ENCODE assay signal across 14 cellular contexts in genomic region chr1:183869230-183869629, GRCh38.
DNase-seq lines count a peak whose midpoint lies in the region; ATAC-seq and TF ChIP-seq lines count a peak whose summit lies in the region.
"Had no signal": no experiment of that assay in that cellular context is flagged by ENCODE, and none has a peak within 500 bp of the region (broad histone marks: within the 10 kb centered on the region; RNA-seq: fewer than 3 reads in every experiment).

No MANE protein-coding gene starts in this region.

- no peak for ATAC-seq in GM18858 (IDR thresholded peaks at IDR 0.05; ENCODE audit: unreplicated experiment)

- peaks cover 0 to 43% (median 0%) of the 10 kb centered on the region in 11 experiments; a peak in 3 of 22 replicates for H4K20me1 ChIP-seq in BLaER1 treated with 17β-estradiol and CSF1 and Interleukin-3, amounts not matched to agents 10 nM and 100 nM

- WGBS in stomach, 5 donors = 91 to 97% (median 94%) methylated on average over 3 of the region's 3 CpGs

- no peak for DNase-seq in caudate nucleus (lab: John Stamatoyannopoulos, UW)
- no peak for DNase-seq in stomach
- DNase-seq in tibial artery = no peak
- no peak for DNase-seq in COLO668 (lab: John Stamatoyannopoulos, UW; ENCODE audit: unreplicated experiment)
- no peak for DNase-seq in effector memory CD4-positive, alpha-beta T cell
- DNase-seq: CD4-positive, alpha-beta memory T cell; DMS79 treated with DMSO at 0.1 percent for 48 hours; GOT3; NCI-H146; NCI-H226; NCI-H526 treated with DMSO at 0.1 percent for 48 hours had no signal

- H3K27me3 ChIP-seq in BLaER1 treated with 17β-estradiol and CSF1 and Interleukin-3, amounts not matched to agents 10 nM and 100 nM = no peaks in the 10 kb centered on the region
- H3K27me3 ChIP-seq in layer of hippocampus (ENCODE audit: control insufficient read depth, insufficient read depth, low read length) (no peaks in the 10 kb centered on the region), stomach (no peaks in the 10 kb centered on the region), tibial artery (no peaks in the 10 kb centered on the region)
- no peaks in the 10 kb centered on the region for H3K27me3 ChIP-seq in effector memory CD4-positive, alpha-beta T cell (replicated peaks; ENCODE audit: control insufficient read depth, insufficient read depth, low read length, poor library complexity, severe bottlenecking)

- peak overlapping the region in 1 of 10 experiments; percentile 1; a peak in 1 of 20 replicates for H3K4me3 ChIP-seq in BLaER1 treated with 17β-estradiol and CSF1 and Interleukin-3, amounts not matched to agents 10 nM and 100 nM
- H3K4me3 ChIP-seq in stomach = no peak overlapping the region
- H3K4me3 ChIP-seq in tibial artery = no peak overlapping the region
- H3K4me3 ChIP-seq in effector memory CD4-positive, alpha-beta T cell (ENCODE audit: insufficient read depth, low read depth, low read length, poor library complexity, severe bottlenecking) = no peak overlapping the region

- H3K36me3 ChIP-seq in BLaER1 treated with 17β-estradiol and CSF1 and Interleukin-3, amounts not matched to agents 10 nM and 100 nM = peaks cover 44 to 88% (median 56%) of the 10 kb centered on the region in 11 experiments
- H3K36me3 ChIP-seq in stomach = peaks cover 0 to 7% (median 3%) of the 10 kb centered on the region in 4 donors
- H3K36me3 ChIP-seq in tibial artery = peaks cover 0 to 5% (median 0%) of the 10 kb centered on the region in 3 donors
- no peaks in the 10 kb centered on the region for H3K36me3 ChIP-seq in effector memory CD4-positive, alpha-beta T cell (ENCODE audit: control insufficient read depth, insufficient read depth, low read length)

- intact Hi-C loops in stomach (cut with DNase I; ENCODE audit: low total_unique reads) = no loop called here
- intact Hi-C loops in tibial artery (cut with DNase I; ENCODE audit: low total_unique reads) = no loop called here

- H3K4me1 ChIP-seq in BLaER1 treated with 17β-estradiol and CSF1 and Interleukin-3, amounts not matched to agents 10 nM and 100 nM = peaks cover 67 to 100% (median 77%) of the 10 kb centered on the region in 10 experiments
- peaks cover 3 to 31% (median 17%) of the 10 kb centered on the region in 4 donors for H3K4me1 ChIP-seq in stomach
- no peaks in the 10 kb centered on the region for H3K4me1 ChIP-seq in tibial artery
- no peaks in the 10 kb centered on the region for H3K4me1 ChIP-seq in effector memory CD4-positive, alpha-beta T cell (ENCODE audit: control insufficient read depth, insufficient read depth, low read length, poor library complexity, severe bottlenecking)

- peaks cover 0 to 6% (median 0%) of the 10 kb centered on the region in 11 experiments; a peak in 2 of 22 replicates for H3K9me3 ChIP-seq in BLaER1 treated with 17β-estradiol and CSF1 and Interleukin-3, amounts not matched to agents 10 nM and 100 nM (replicated peaks in 1 of 11)
- H3K9me3 ChIP-seq in stomach (no peaks in the 10 kb centered on the region), tibial artery (no peaks in the 10 kb centered on the region)
- no peaks in the 10 kb centered on the region for H3K9me3 ChIP-seq in effector memory CD4-positive, alpha-beta T cell (ENCODE audit: control insufficient read depth, low read length)

- TF ChIP-seq POLR2A in stomach (IDR thresholded peaks at IDR 0.05) = no peak

- H3K27ac ChIP-seq in BLaER1 treated with 17β-estradiol and CSF1 and Interleukin-3, amounts not matched to agents 10 nM and 100 nM = peak overlapping the region; percentile 89 to 97 (median 94)
- H3K27ac ChIP-seq in caudate nucleus (ENCODE audit: low read depth, low read length) (peak overlapping the region; percentile 87), layer of hippocampus (ENCODE audit: low read depth, low read length) (peak overlapping the region; percentile 88), stomach (peak overlapping the region in 3 of 5 donors; percentile 62 to 75 (median 74)), tibial artery (no peak overlapping the region)
- H3K27ac ChIP-seq in effector memory CD4-positive, alpha-beta T cell (ENCODE audit: insufficient read depth, low read length, poor library complexity, severe bottlenecking) = no peak overlapping the region

- no peak for TF ChIP-seq EP300 in stomach (IDR thresholded peaks at IDR 0.05)

- peak overlapping the region in 6 of 11 experiments; percentile 27 to 83 (median 80); a peak in 7 of 22 replicates for H3K9ac ChIP-seq in BLaER1 treated with 17β-estradiol and CSF1 and Interleukin-3, amounts not matched to agents 10 nM and 100 nM

- peak overlapping the region; percentile 77 to 92 (median 86); a peak in 21 of 22 replicates for H3K4me2 ChIP-seq in BLaER1 treated with 17β-estradiol and CSF1 and Interleukin-3, amounts not matched to agents 10 nM and 100 nM

- TF ChIP-seq CTCF in stomach (IDR thresholded peaks at IDR 0.05) = no peak
- TF ChIP-seq CTCF in tibial artery (IDR thresholded peaks at IDR 0.05) = no peak

Comparison
In these comparisons a context has a peak if more than half of its experiments do, and no peak if none do; other contexts are left out.
1. H3K27ac ChIP-seq: peak in BLaER1 treated with 17β-estradiol and CSF1 and Interleukin-3, amounts not matched to agents 10 nM and 100 nM (11 of 11), caudate nucleus (single experiment), layer of hippocampus (single experiment) and stomach (3 of 5); none in tibial artery (0 of 2) and effector memory CD4-positive, alpha-beta T cell (single experiment).